In the genomic region with DNA sequence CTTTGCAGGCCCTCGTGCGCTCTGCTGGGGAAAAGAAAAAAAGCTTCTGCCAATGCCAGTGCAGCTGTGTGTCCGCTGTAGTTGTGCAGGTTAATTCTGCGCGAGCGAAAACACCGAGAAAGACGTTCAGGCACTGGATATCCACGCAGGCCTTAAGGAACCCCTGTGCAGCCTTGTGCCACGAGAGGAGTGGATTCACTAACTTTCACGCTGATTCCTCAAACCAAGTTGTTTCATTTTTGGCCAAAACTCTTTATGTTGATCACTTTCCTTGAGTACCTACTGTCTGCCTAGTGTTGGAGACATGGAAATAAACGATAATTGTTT, we compare ENCODE assay signal across 8 cellular contexts. TPM values are rescaled to one million over a fixed set of nuclear protein-coding genes. Genes with fewer than 3 reads are reported as not detected.
DNase-seq lines count a peak whose midpoint lies in the region; ATAC-seq, FAIRE-seq and TF ChIP-seq lines count a peak whose summit lies in the region.

No MANE protein-coding gene starts in this region.

- H3K27ac ChIP-seq in A549, result peak overlapping the region; percentile 91 to 99
- H3K27ac ChIP-seq in HL-60 (replicated peaks), result peak overlapping the region; percentile 90
- H3K27ac ChIP-seq in cingulate gyrus (ENCODE audit: low read depth, low read length), result peak overlapping the region; percentile 89

- H3K4me3 ChIP-seq in A549, result peak overlapping the region; percentile 92
- H3K4me3 ChIP-seq in HL-60 (replicated peaks; ENCODE audit: insufficient read depth, low read length), result peak overlapping the region; percentile 52
- H3K4me3 ChIP-seq in mononuclear cell (ENCODE audit: low read length), result peak overlapping the region; percentile 86

- CTCF ChIA-PET in A549 (lab: Yijun Ruan, JAX), result no interaction called here

- H3K9me3 ChIP-seq in A549, result no peaks in the 10 kb centered on the region
- no peaks in the 10 kb centered on the region for H3K9me3 ChIP-seq in mononuclear cell (ENCODE audit: low read depth, low read length)

- FAIRE-seq in A549 (lab: Jason Lieb, UNC), result no peak
- FAIRE-seq in frontal cortex (lab: Jason Lieb, UNC), result no peak

- no peak for TF ChIP-seq EP300 in A549 (IDR thresholded peaks at IDR 0.05)

- H3K4me2 ChIP-seq in A549, result peak overlapping the region; percentile 88

- POLR2A ChIA-PET in A549 (lab: Yijun Ruan, JAX), result interaction anchor here (1.0 kb wide), 1 partner anchor 18 kb away, joined by 3 read pairs; no protein-coding TSS in a partner anchor

- TF ChIP-seq RAD21 in A549 (conservative IDR thresholded peaks at IDR 0.05 in 1 of 2, IDR thresholded peaks at IDR 0.05 in 1 of 2), result no peak

- DNase-seq in A549 (ENCODE audit: low read depth in 1 of 2, low spot score in 1 of 2), result no peak
- no peak for DNase-seq in HL-60 (ENCODE audit: low read depth in 1 of 2, low spot score in 1 of 2)
- DNase-seq in frontal cortex (ENCODE audit: low spot score in 2 of 2), result no peak
- DNase-seq in NCI-H446 treated with DMSO at 0.1 percent for 48 hours (lab: John Stamatoyannopoulos, UW), result no peak

- peaks cover 25% of the 10 kb centered on the region for H3K4me1 ChIP-seq in A549
- peaks cover 44% of the 10 kb centered on the region for H3K4me1 ChIP-seq in mononuclear cell (ENCODE audit: insufficient read depth, low read length)

- no peak for ATAC-seq in A549
- ATAC-seq in HG03025 (IDR thresholded peaks at IDR 0.05; ENCODE audit: low FRiP score, unreplicated experiment), result no peak
- no peak for ATAC-seq in HG02840 (IDR thresholded peaks at IDR 0.05; ENCODE audit: low FRiP score, unreplicated experiment)

- TF ChIP-seq CTCF in A549 (IDR thresholded peaks at IDR 0.05) (no peak), HL-60 (IDR thresholded peaks at IDR 0.05; ENCODE audit: insufficient read depth, low read length) (no peak)

- H3K27me3 ChIP-seq in HL-60 (ENCODE audit: insufficient read depth, poor library complexity, severe bottlenecking), result no peaks in the 10 kb centered on the region
- H3K27me3 ChIP-seq in mononuclear cell (ENCODE audit: insufficient read depth, low read length), result no peaks in the 10 kb centered on the region

- 1% methylated on average over 6 of the region's 12 CpGs for WGBS in A549 (ENCODE audit: missing lambda C conversion rate)

- no peak for TF ChIP-seq POLR2A in A549 (IDR thresholded peaks at IDR 0.05; ENCODE audit: low read length)

TF ChIP-seq in A549, 52 proteins besides CTCF, POLR2A, EP300 and RAD21:
- TF ChIP-seq, protein P1, sequence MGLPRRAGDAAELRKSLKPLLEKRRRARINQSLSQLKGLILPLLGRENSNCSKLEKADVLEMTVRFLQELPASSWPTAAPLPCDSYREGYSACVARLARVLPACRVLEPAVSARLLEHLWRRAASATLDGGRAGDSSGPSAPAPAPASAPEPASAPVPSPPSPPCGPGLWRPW (IDR thresholded peaks at IDR 0.05), result no peak
- TF ChIP-seq NFE2L2 (conservative IDR thresholded peaks at IDR 0.05; ENCODE audit: low read length), result no peak
- TF ChIP-seq, protein P2, sequence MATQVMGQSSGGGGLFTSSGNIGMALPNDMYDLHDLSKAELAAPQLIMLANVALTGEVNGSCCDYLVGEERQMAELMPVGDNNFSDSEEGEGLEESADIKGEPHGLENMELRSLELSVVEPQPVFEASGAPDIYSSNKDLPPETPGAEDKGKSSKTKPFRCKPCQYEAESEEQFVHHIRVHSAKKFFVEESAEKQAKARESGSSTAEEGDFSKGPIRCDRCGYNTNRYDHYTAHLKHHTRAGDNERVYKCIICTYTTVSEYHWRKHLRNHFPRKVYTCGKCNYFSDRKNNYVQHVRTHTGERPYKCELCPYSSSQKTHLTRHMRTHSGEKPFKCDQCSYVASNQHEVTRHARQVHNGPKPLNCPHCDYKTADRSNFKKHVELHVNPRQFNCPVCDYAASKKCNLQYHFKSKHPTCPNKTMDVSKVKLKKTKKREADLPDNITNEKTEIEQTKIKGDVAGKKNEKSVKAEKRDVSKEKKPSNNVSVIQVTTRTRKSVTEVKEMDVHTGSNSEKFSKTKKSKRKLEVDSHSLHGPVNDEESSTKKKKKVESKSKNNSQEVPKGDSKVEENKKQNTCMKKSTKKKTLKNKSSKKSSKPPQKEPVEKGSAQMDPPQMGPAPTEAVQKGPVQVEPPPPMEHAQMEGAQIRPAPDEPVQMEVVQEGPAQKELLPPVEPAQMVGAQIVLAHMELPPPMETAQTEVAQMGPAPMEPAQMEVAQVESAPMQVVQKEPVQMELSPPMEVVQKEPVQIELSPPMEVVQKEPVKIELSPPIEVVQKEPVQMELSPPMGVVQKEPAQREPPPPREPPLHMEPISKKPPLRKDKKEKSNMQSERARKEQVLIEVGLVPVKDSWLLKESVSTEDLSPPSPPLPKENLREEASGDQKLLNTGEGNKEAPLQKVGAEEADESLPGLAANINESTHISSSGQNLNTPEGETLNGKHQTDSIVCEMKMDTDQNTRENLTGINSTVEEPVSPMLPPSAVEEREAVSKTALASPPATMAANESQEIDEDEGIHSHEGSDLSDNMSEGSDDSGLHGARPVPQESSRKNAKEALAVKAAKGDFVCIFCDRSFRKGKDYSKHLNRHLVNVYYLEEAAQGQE (IDR thresholded peaks at IDR 0.05), result no peak
- TF ChIP-seq HOXB5 (CRISPR knock-in tag; IDR thresholded peaks at IDR 0.05), result no peak
- TF ChIP-seq ZSCAN20 (CRISPR knock-in tag; IDR thresholded peaks at IDR 0.05), result no peak
- TF ChIP-seq, protein P3, sequence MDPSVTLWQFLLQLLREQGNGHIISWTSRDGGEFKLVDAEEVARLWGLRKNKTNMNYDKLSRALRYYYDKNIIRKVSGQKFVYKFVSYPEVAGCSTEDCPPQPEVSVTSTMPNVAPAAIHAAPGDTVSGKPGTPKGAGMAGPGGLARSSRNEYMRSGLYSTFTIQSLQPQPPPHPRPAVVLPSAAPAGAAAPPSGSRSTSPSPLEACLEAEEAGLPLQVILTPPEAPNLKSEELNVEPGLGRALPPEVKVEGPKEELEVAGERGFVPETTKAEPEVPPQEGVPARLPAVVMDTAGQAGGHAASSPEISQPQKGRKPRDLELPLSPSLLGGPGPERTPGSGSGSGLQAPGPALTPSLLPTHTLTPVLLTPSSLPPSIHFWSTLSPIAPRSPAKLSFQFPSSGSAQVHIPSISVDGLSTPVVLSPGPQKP (IDR thresholded peaks at IDR 0.05; ENCODE audit: low read depth, low read length), result no peak
- no peak for TF ChIP-seq HOXA7 (CRISPR knock-in tag; IDR thresholded peaks at IDR 0.05)
- TF ChIP-seq, protein P4, sequence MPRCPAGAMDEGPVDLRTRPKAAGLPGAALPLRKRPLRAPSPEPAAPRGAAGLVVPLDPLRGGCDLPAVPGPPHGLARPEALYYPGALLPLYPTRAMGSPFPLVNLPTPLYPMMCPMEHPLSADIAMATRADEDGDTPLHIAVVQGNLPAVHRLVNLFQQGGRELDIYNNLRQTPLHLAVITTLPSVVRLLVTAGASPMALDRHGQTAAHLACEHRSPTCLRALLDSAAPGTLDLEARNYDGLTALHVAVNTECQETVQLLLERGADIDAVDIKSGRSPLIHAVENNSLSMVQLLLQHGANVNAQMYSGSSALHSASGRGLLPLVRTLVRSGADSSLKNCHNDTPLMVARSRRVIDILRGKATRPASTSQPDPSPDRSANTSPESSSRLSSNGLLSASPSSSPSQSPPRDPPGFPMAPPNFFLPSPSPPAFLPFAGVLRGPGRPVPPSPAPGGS (IDR thresholded peaks at IDR 0.05), result no peak
- TF ChIP-seq CBX8 (IDR thresholded peaks at IDR 0.05), result no peak
- no peak for TF ChIP-seq BHLHE40 (IDR thresholded peaks at IDR 0.05; ENCODE audit: low read depth, low read length)
- no peak for TF ChIP-seq FOSB (CRISPR knock-in tag; IDR thresholded peaks at IDR 0.05)
- TF ChIP-seq, protein P5, sequence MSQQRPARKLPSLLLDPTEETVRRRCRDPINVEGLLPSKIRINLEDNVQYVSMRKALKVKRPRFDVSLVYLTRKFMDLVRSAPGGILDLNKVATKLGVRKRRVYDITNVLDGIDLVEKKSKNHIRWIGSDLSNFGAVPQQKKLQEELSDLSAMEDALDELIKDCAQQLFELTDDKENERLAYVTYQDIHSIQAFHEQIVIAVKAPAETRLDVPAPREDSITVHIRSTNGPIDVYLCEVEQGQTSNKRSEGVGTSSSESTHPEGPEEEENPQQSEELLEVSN (IDR thresholded peaks at IDR 0.05; ENCODE audit: borderline replicate concordance, low read depth), result no peak
- TF ChIP-seq, protein P6, sequence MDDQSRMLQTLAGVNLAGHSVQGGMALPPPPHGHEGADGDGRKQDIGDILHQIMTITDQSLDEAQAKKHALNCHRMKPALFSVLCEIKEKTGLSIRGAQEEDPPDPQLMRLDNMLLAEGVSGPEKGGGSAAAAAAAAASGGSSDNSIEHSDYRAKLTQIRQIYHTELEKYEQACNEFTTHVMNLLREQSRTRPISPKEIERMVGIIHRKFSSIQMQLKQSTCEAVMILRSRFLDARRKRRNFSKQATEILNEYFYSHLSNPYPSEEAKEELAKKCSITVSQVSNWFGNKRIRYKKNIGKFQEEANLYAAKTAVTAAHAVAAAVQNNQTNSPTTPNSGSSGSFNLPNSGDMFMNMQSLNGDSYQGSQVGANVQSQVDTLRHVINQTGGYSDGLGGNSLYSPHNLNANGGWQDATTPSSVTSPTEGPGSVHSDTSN (IDR thresholded peaks at IDR 0.05), result no peak
- TF ChIP-seq JUNB (IDR thresholded peaks at IDR 0.05), result no peak

RNA-seq across cellular contexts. Expression of a gene that starts 0.6 kb away (rescaled TPM):
- polyA plus RNA-seq in A549 (2011; rRNA removed) (10.4 and 12.9 TPM in 2 replicates), A549 (2017; fragmentation: RNase III; extraction: RNeasy Plus Mini Kit Qiagen cat#74134 plus additional on column Dnase treatment) (15.3 to 16.8 TPM (median 16.6 TPM) in 3 replicates)
- polyA plus RNA-seq in A549 (2012; cell fraction: cytosol; rRNA removed), result 6.7 and 8.4 TPM in 2 replicates
- polyA plus RNA-seq in A549 (2012; cell fraction: nucleus; rRNA removed), result 20.8 and 25.1 TPM in 2 replicates
- 11.0 and 13.7 TPM in 2 replicates for polyA minus RNA-seq in A549 (2011; rRNA and poly(A)+ RNA removed)
- total RNA-seq in mononuclear cell (27.6 TPM), frontal cortex (5.7 TPM)
